24 cellular contexts compared by ENCODE assay signal in the genomic region with DNA sequence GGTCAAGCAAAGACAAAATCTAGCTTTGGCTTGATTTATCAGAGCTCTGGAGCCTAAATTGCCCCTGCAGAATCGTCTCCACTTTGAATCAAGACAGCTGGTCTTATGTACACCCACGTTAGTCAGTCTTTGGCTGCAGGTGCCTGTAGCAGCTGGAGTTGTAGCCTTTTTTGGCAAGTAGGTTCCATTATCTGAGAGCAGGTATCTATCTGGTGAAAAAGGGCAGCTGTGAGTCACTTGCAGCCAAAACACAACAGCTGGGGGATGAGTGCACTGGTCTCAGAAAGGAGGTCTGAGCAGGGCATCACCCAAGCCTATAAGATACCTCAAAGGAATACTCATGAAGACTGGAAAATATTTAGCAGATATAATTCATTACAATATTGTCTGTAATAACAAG. TPM values are rescaled to one million over a fixed set of nuclear protein-coding genes. Genes with fewer than 3 reads are reported as not detected.
"Had no signal": no experiment of that assay in that cellular context is flagged by ENCODE, and none has a peak within 500 bp of the region (broad histone marks: within the 10 kb centered on the region; RNA-seq: fewer than 3 reads in every experiment).

No MANE protein-coding gene starts in this region.

- DNase-seq: activated CD4-positive, alpha-beta T cell treated with anti-CD3 and anti-CD28 coated beads, Interleukin-2, amount 10 ng/mL, durations not matched to agents 24 days and 14 days; activated CD8-positive, alpha-beta T cell treated with anti-CD3 and anti-CD28 coated beads for 36 hours; activated naive CD4-positive, alpha-beta T cell; activated naive CD8-positive, alpha-beta T cell treated with anti-CD3 and anti-CD28 coated beads for 36 hours; activated T-cell treated with anti-CD3 and anti-CD28 coated beads, Interleukin-2, amount 50 U/mL, for 1 hour; amniotic stem cell; dermis blood vessel endothelial cell; effector memory CD4-positive, alpha-beta T cell; esophagus squamous epithelium; immature natural killer cell; kidney glomerular epithelial cell; left ventricle myocardium inferior; nephron progenitor cell; occipital lobe; posterior cingulate gyrus; sigmoid colon; stimulated activated naive B cell treated with anti-CD40 and anti-IgM and Interleukin-4, amounts not matched to agents 10 μg/mL and 1 μg/mL and 100 μg/mL, for 72 hours; upper lobe of left lung had no signal

- H3K4me3 ChIP-seq: cardiac muscle cell, esophagus squamous epithelium, left ventricle myocardium inferior, sigmoid colon, thoracic aorta, upper lobe of left lung had no signal

- H3K27ac ChIP-seq: cardiac muscle cell, esophagus squamous epithelium, left ventricle myocardium inferior, sigmoid colon, thoracic aorta, upper lobe of left lung had no signal

- ATAC-seq: activated CD8-positive, alpha-beta T cell treated with anti-CD3 and anti-CD28 coated beads for 36 hours; activated T-helper 17 cell treated with anti-CD3 and anti-CD28 coated beads, Interleukin-2, amount 50 U/mL, for 72 hours; stimulated activated naive B cell treated with anti-CD40 and anti-IgM and Interleukin-4, amounts not matched to agents 10 μg/mL and 1 μg/mL and 100 μg/mL, for 72 hours had no signal

- H3K27me3 ChIP-seq: cardiac muscle cell, esophagus squamous epithelium, sigmoid colon, upper lobe of left lung had no signal

- H3K36me3 ChIP-seq: cardiac muscle cell, esophagus squamous epithelium, left ventricle myocardium inferior, sigmoid colon, thoracic aorta, upper lobe of left lung had no signal

- H3K9me3 ChIP-seq: thoracic aorta, upper lobe of left lung had no signal

- H3K4me1 ChIP-seq: esophagus squamous epithelium, left ventricle myocardium inferior, sigmoid colon, upper lobe of left lung had no signal

RNA-seq across cellular contexts. Expression of a gene that starts 43.6 kb away (rescaled TPM):
- total RNA-seq: activated CD4-positive, alpha-beta T cell treated with anti-CD3 and anti-CD28 coated beads, Interleukin-2, amount 10 ng/mL, durations not matched to agents 24 days and 14 days; activated CD8-positive, alpha-beta T cell treated with anti-CD3 and anti-CD28 coated beads for 36 hours; activated naive CD8-positive, alpha-beta T cell treated with anti-CD3 and anti-CD28 coated beads for 36 hours; activated T-helper 17 cell treated with anti-CD3 and anti-CD28 coated beads, Interleukin-2, amount 50 U/mL, for 72 hours; chondrocyte; dermis blood vessel endothelial cell; left ventricle myocardium inferior; myocyte; renal cortical epithelial cell; thoracic aorta had no signal
- polyA plus RNA-seq: cardiac muscle cell, immature natural killer cell had no signal
